Comparison of ENCODE assay signal across 8 cellular contexts in genomic region chr19:4063369-4064072, GRCh38. TPM values are rescaled to one million over a fixed set of nuclear protein-coding genes. Genes with fewer than 3 reads are reported as not detected.
DNase-seq lines count a peak whose midpoint lies in the region; FAIRE-seq and TF ChIP-seq lines count a peak whose summit lies in the region.

No MANE protein-coding gene starts in this region.

- no peaks in the 10 kb centered on the region for H3K9me1 ChIP-seq in keratinocyte (ENCODE audit: control insufficient read depth, extremely low read depth, insufficient read depth, low read length)

- peaks cover 65% of the 10 kb centered on the region for H3K79me2 ChIP-seq in keratinocyte (ENCODE audit: control insufficient read depth, insufficient read depth, low read length)

- peak overlapping the region; percentile 71 for H3K27ac ChIP-seq in keratinocyte (ENCODE audit: control insufficient read depth, insufficient read depth, low read length)
- peak overlapping the region; percentile 90 for H3K27ac ChIP-seq in temporal lobe (ENCODE audit: low read depth, low read length)

- no peaks in the 10 kb centered on the region for H3K27me3 ChIP-seq in keratinocyte (ENCODE audit: control insufficient read depth, extremely low read depth, insufficient read depth, low read length)

- no peaks in the 10 kb centered on the region for H3K9me3 Mint-ChIP-seq in T-helper 1 cell treated with Interleukin-12 subunit alpha and Interleukin-12 subunit beta and Interleukin-4 antibody, amounts not matched to agents 30 μg/mL and 1 μg/mL, for 36 hours
- no peaks in the 10 kb centered on the region for H3K9me3 Mint-ChIP-seq in activated naive CD8-positive, alpha-beta T cell (ENCODE audit: low read depth)

- DNase-seq in T-helper 1 cell (no peak), keratinocyte (ENCODE audit: low read depth, low spot score) (no peak), NK-92 (lab: John Stamatoyannopoulos, UW; ENCODE audit: unreplicated experiment) (no peak)
- no peak for DNase-seq in activated CD4-positive, alpha-beta T cell treated with anti-CD3 and anti-CD28 coated beads, Interleukin-2, amount 50 U/mL, for 1 hour
- no peak for DNase-seq in stimulated activated CD4-positive, alpha-beta T cell treated with anti-CD3 and anti-CD28 coated beads, Interleukin-4, amount 100 ng/mL, for 4 hours

- dilution Hi-C loops in keratinocyte (cut with MboI; ENCODE audit: extremely low pct_ligation_motif_present, low sequenced_read_pairs): no loop called here

- H3K4me2 ChIP-seq in keratinocyte (ENCODE audit: control insufficient read depth, extremely low read depth, insufficient read depth, low read depth, low read length): peak overlapping the region; percentile 96

- H3K9me3 ChIP-seq in keratinocyte (ENCODE audit: control insufficient read depth, low read depth, low read length): no peaks in the 10 kb centered on the region

- peaks cover 57% of the 10 kb centered on the region for H3K4me1 ChIP-seq in keratinocyte (ENCODE audit: control insufficient read depth, extremely low read depth, insufficient read depth, low read length)

- peak overlapping the region; percentile 88 for H3K9ac ChIP-seq in keratinocyte (ENCODE audit: control insufficient read depth, extremely low read depth, insufficient read depth, low read length)

- H3K4me3 Mint-ChIP-seq in T-helper 1 cell treated with Interleukin-12 subunit alpha and Interleukin-12 subunit beta and Interleukin-4 antibody, amounts not matched to agents 30 μg/mL and 1 μg/mL, for 36 hours: peak overlapping the region; percentile 79
- peak overlapping the region; percentile 91 for H3K4me3 Mint-ChIP-seq in activated naive CD8-positive, alpha-beta T cell

- peaks cover 33% of the 10 kb centered on the region for H4K20me1 ChIP-seq in keratinocyte (ENCODE audit: control insufficient read depth, extremely low read depth, insufficient read depth, low read length)

- peaks cover 3% of the 10 kb centered on the region for H3K36me3 Mint-ChIP-seq in T-helper 1 cell treated with Interleukin-12 subunit alpha and Interleukin-12 subunit beta and Interleukin-4 antibody, amounts not matched to agents 30 μg/mL and 1 μg/mL, for 36 hours (ENCODE audit: low read depth)
- H3K36me3 Mint-ChIP-seq in activated naive CD8-positive, alpha-beta T cell: no peaks in the 10 kb centered on the region

- peak overlapping the region; percentile 78 for H3K27ac Mint-ChIP-seq in T-helper 1 cell treated with Interleukin-12 subunit alpha and Interleukin-12 subunit beta and Interleukin-4 antibody, amounts not matched to agents 30 μg/mL and 1 μg/mL, for 36 hours
- peak overlapping the region; percentile 89 for H3K27ac Mint-ChIP-seq in activated naive CD8-positive, alpha-beta T cell

- H3K4me3 ChIP-seq in keratinocyte (ENCODE audit: control insufficient read depth in 2 of 3, extremely low read depth in 1 of 3, insufficient read depth in 2 of 3, low read depth in 1 of 3, low read length in 3 of 3): peak overlapping the region; percentile 85 to 92 (median 92)

- no peaks in the 10 kb centered on the region for H3K27me3 Mint-ChIP-seq in T-helper 1 cell treated with Interleukin-12 subunit alpha and Interleukin-12 subunit beta and Interleukin-4 antibody, amounts not matched to agents 30 μg/mL and 1 μg/mL, for 36 hours (ENCODE audit: low read depth)
- no peaks in the 10 kb centered on the region for H3K27me3 Mint-ChIP-seq in activated naive CD8-positive, alpha-beta T cell

- H2AFZ ChIP-seq in keratinocyte (ENCODE audit: control insufficient read depth, low read length): no peak overlapping the region

- H3K36me3 ChIP-seq in keratinocyte (ENCODE audit: control insufficient read depth in 2 of 2, extremely low read depth in 1 of 2, insufficient read depth in 2 of 2, low read length in 2 of 2): peaks cover 5 to 18% of the 10 kb centered on the region in 2 experiments

- no peak for TF ChIP-seq CTCF in keratinocyte (optimal IDR thresholded peaks at IDR 0.05 in 1 of 3, IDR thresholded peaks at IDR 0.05 in 1 of 3, conservative IDR thresholded peaks at IDR 0.05 in 1 of 3; ENCODE audit: extremely low read depth in 1 of 3, insufficient read depth in 2 of 3, low read length in 3 of 3)

- peak; percentile 26 for FAIRE-seq in keratinocyte (lab: Jason Lieb, UNC)

- peaks cover 12% of the 10 kb centered on the region for H3K4me1 Mint-ChIP-seq in T-helper 1 cell treated with Interleukin-12 subunit alpha and Interleukin-12 subunit beta and Interleukin-4 antibody, amounts not matched to agents 30 μg/mL and 1 μg/mL, for 36 hours (ENCODE audit: low read depth)
- H3K4me1 Mint-ChIP-seq in activated naive CD8-positive, alpha-beta T cell (ENCODE audit: low read depth): peaks cover 21% of the 10 kb centered on the region

RNA-seq across cellular contexts. Expression of gene ZBTB7A, which starts 3.2 kb away (rescaled TPM):
- 3.7 to 9.8 TPM (median 7.2 TPM) in 3 replicates for polyA plus RNA-seq in keratinocyte
- 18.6 TPM for polyA plus RNA-seq in keratinocyte (2011; ENCODE audit: low read depth)
- polyA plus RNA-seq in keratinocyte (2011; cell fraction: cytosol; rRNA removed): 4.8 and 14.2 TPM in 2 replicates
- 15.6 and 25.3 TPM in 2 replicates for polyA plus RNA-seq in keratinocyte (2011; cell fraction: nucleus; rRNA removed)
- polyA plus RNA-seq in keratinocyte (2012; ENCODE audit: low replicate concordance): 23.6 and 24.7 TPM in 2 replicates
- 5.2 to 12.8 TPM (median 7.7 TPM) in 3 replicates for polyA minus RNA-seq in keratinocyte
- polyA minus RNA-seq in keratinocyte (2011; cell fraction: cytosol; rRNA and poly(A)+ RNA removed): 60.4 TPM
- polyA minus RNA-seq in keratinocyte (2011; cell fraction: nucleus; rRNA and poly(A)+ RNA removed): 35.8 and 46.1 TPM in 2 replicates
- total RNA-seq in temporal lobe: 2.7 TPM

RNA-seq across cellular contexts. Expression of gene PIAS4, which starts 56.0 kb away (rescaled TPM):
- polyA plus RNA-seq in keratinocyte: 6.1 to 11.4 TPM (median 7.5 TPM) in 3 replicates
- polyA plus RNA-seq in keratinocyte (2011; ENCODE audit: low read depth): 18.7 TPM
- 6.4 and 13.1 TPM in 2 replicates for polyA plus RNA-seq in keratinocyte (2011; cell fraction: cytosol; rRNA removed)
- 12.7 and 17.1 TPM in 2 replicates for polyA plus RNA-seq in keratinocyte (2011; cell fraction: nucleus; rRNA removed)
- 20.0 and 20.7 TPM in 2 replicates for polyA plus RNA-seq in keratinocyte (2012; ENCODE audit: low replicate concordance)
- 7.4 to 42.2 TPM (median 7.6 TPM) in 3 replicates for polyA minus RNA-seq in keratinocyte
- polyA minus RNA-seq in keratinocyte (2011; cell fraction: cytosol; rRNA and poly(A)+ RNA removed): 7.7 TPM
- polyA minus RNA-seq in keratinocyte (2011; cell fraction: nucleus; rRNA and poly(A)+ RNA removed): 8.4 and 9.0 TPM in 2 replicates
- 12.8 TPM for total RNA-seq in temporal lobe
